Comparison of ENCODE assay signal across 22 cellular contexts in genomic region chr4:86542319-86543027, GRCh38. TPM values are rescaled to one million over a fixed set of nuclear protein-coding genes. Genes with fewer than 3 reads are reported as not detected.
"Had no signal": no experiment of that assay in that cellular context is flagged by ENCODE, and none has a peak within 500 bp of the region (broad histone marks: within the 10 kb centered on the region; RNA-seq: fewer than 3 reads in every experiment).

No MANE protein-coding gene starts in this region.

- DNase-seq: activated CD4-positive, alpha-beta T cell treated with anti-CD3 and anti-CD28 coated beads for 36 hours; activated CD4-positive, alpha-beta T cell treated with anti-CD3 and anti-CD28 coated beads, Interleukin-2, amount 50 U/mL, for 48 hours; activated naive CD4-positive, alpha-beta T cell treated with anti-CD3 and anti-CD28 coated beads for 36 hours; activated naive CD8-positive, alpha-beta T cell treated with anti-CD3 and anti-CD28 coated beads, Interleukin-2, amount 50 U/mL, for 24 hours; activated T-cell treated with anti-CD3 and anti-CD28 coated beads, Interleukin-2, amount 50 U/mL, for 24 hours; cortex of kidney; effector CD4-positive, alpha-beta T cell; gastrocnemius medialis; heart left ventricle; kidney; mesendoderm; naive thymus-derived CD8-positive, alpha-beta T cell; occipital lobe; posterior cingulate gyrus; stimulated activated CD8-positive, alpha-beta memory T cell treated with anti-CD3 and anti-CD28 coated beads, Interleukin-4, amount 100 ng/mL, for 48 hours; stimulated activated naive CD4-positive, alpha-beta T cell had no signal

- H3K36me3 ChIP-seq: gastrocnemius medialis, heart left ventricle, thyroid gland had no signal

- H3K27me3 Mint-ChIP-seq: activated CD4-positive, alpha-beta T cell treated with anti-CD3 and anti-CD28 coated beads for 36 hours; activated naive CD8-positive, alpha-beta T cell treated with anti-CD3 and anti-CD28 coated beads, Interleukin-2, amount 50 U/mL, for 24 hours had no signal

- H3K4me3 Mint-ChIP-seq: activated CD4-positive, alpha-beta T cell treated with anti-CD3 and anti-CD28 coated beads for 36 hours; activated naive CD4-positive, alpha-beta T cell treated with anti-CD3 and anti-CD28 coated beads for 36 hours; activated naive CD8-positive, alpha-beta T cell treated with anti-CD3 and anti-CD28 coated beads, Interleukin-2, amount 50 U/mL, for 24 hours; activated T-cell treated with anti-CD3 and anti-CD28 coated beads, Interleukin-2, amount 50 U/mL, for 24 hours; naive thymus-derived CD8-positive, alpha-beta T cell; T-helper 2 cell treated with Interferon-gamma antibody and Interleukin-4, amounts not matched to agents 5 μg/mL and 100 μg/mL, for 36 hours; WTC11 had no signal

- H3K4me3 ChIP-seq: gastrocnemius medialis, heart left ventricle, thyroid gland had no signal

- H3K4me1 ChIP-seq: gastrocnemius medialis had no signal

- FAIRE-seq: kidney, TTC549, urothelium cell line had no signal

- H3K27ac ChIP-seq: gastrocnemius medialis, thyroid gland had no signal

- H3K27me3 ChIP-seq: gastrocnemius medialis, thyroid gland had no signal

- ATAC-seq: activated CD4-positive, alpha-beta T cell treated with anti-CD3 and anti-CD28 coated beads for 36 hours; activated naive CD8-positive, alpha-beta T cell treated with anti-CD3 and anti-CD28 coated beads, Interleukin-2, amount 50 U/mL, for 24 hours; esophagus mucosa; gastrocnemius medialis; naive thymus-derived CD8-positive, alpha-beta T cell; WTC11 had no signal

- H3K9me3 Mint-ChIP-seq: activated naive CD4-positive, alpha-beta T cell treated with anti-CD3 and anti-CD28 coated beads for 36 hours; activated naive CD8-positive, alpha-beta T cell treated with anti-CD3 and anti-CD28 coated beads, Interleukin-2, amount 50 U/mL, for 24 hours had no signal

- H3K36me3 Mint-ChIP-seq: naive thymus-derived CD8-positive, alpha-beta T cell had no signal

- H3K9me3 ChIP-seq: gastrocnemius medialis, heart left ventricle, thyroid gland had no signal

- H3K27ac Mint-ChIP-seq: activated CD4-positive, alpha-beta T cell treated with anti-CD3 and anti-CD28 coated beads for 36 hours; activated naive CD4-positive, alpha-beta T cell treated with anti-CD3 and anti-CD28 coated beads for 36 hours; activated naive CD8-positive, alpha-beta T cell treated with anti-CD3 and anti-CD28 coated beads, Interleukin-2, amount 50 U/mL, for 24 hours; activated T-cell treated with anti-CD3 and anti-CD28 coated beads, Interleukin-2, amount 50 U/mL, for 24 hours; naive thymus-derived CD8-positive, alpha-beta T cell; T-helper 2 cell treated with Interferon-gamma antibody and Interleukin-4, amounts not matched to agents 5 μg/mL and 100 μg/mL, for 36 hours; WTC11 had no signal

RNA-seq across cellular contexts. Expression of gene PTPN13, which starts 51.6 kb away (rescaled TPM):
- total RNA-seq: naive thymus-derived CD8-positive, alpha-beta T cell had no signal
- polyA plus RNA-seq: naive thymus-derived CD8-positive, alpha-beta T cell had no signal
